ENCODE assay signal across 23 cellular contexts in the genomic region with DNA sequence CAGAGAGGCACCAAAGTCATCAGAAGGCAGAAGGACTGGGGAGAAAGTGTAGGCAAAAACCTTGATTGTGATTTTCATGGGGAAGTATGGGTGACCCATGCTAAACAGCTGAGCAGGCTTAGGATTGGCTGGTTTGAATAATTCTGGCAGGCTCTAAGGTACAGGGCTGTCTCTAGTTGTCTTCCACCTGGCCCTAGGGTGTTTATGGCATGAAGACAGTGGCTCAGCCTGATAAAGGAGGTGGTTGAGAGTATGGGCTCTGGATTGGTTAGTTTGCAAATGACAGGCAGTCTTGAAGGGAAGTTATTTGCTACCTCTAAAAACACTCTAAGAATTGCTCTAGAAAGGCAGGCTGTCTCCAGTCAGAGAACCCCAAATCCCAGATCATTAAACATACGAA.
"Had no signal": no experiment of that assay in that cellular context is flagged by ENCODE, and none has a peak within 500 bp of the region (broad histone marks: within the 10 kb centered on the region; RNA-seq: fewer than 3 reads in every experiment).

No MANE protein-coding gene starts in this region.

- H3K27ac ChIP-seq: left ventricle myocardium inferior, lower lobe of right lung, neural progenitor cell, pancreas, psoas muscle, spleen, tibial artery, upper lobe of left lung, uterus had no signal

- H3K27ac Mint-ChIP-seq: natural killer cell treated with Interleukin-12 subunit alpha and Interleukin-12 subunit beta and Interleukin-15 and Interleukin-18, amount 100 ng/mL, for 72 hours; neural progenitor cell; stimulated activated memory B cell treated with anti-CD40 and anti-IgM and Interleukin-4, amounts not matched to agents 10 μg/mL and 1 μg/mL and 100 μg/mL, for 72 hours; stimulated activated naive CD8-positive, alpha-beta T cell treated with anti-CD3 and anti-CD28 coated beads, Interleukin-15, Interleukin-2, amounts not matched to agents 100 ng/mL and 50 ng/mL, for 24 hours had no signal

- DNase-seq: dermis blood vessel endothelial cell; kidney; left cardiac atrium; left ventricle myocardium inferior; lower lobe of right lung; mesenchymal stem cell; midbrain; occipital lobe; pancreas; psoas muscle; retina; spleen; stimulated activated CD4-positive, alpha-beta T cell treated with anti-CD3 and anti-CD28 coated beads, Interleukin-15, amount 100 ng/mL, for 24 hours; stimulated activated CD4-positive, alpha-beta T cell treated with anti-CD3 and anti-CD28 coated beads, Interleukin-1b, Interleukin-23, amount 100 ng/mL, for 48 hours; stimulated activated CD4-positive, alpha-beta T cell treated with anti-CD3 and anti-CD28 coated beads, Interleukin-4, amount 100 ng/mL, for 24 hours; tibial artery; upper lobe of left lung; uterus had no signal

- H3K27me3 Mint-ChIP-seq: natural killer cell treated with Interleukin-12 subunit alpha and Interleukin-12 subunit beta and Interleukin-15 and Interleukin-18, amount 100 ng/mL, for 72 hours; stimulated activated naive CD8-positive, alpha-beta T cell treated with anti-CD3 and anti-CD28 coated beads, Interleukin-15, Interleukin-2, amounts not matched to agents 100 ng/mL and 50 ng/mL, for 24 hours had no signal

- H3K4me1 ChIP-seq: left ventricle myocardium inferior, lower lobe of right lung, neural progenitor cell, pancreas, psoas muscle, spleen, tibial artery, upper lobe of left lung, uterus had no signal

- H3K4me3 Mint-ChIP-seq: natural killer cell treated with Interleukin-12 subunit alpha and Interleukin-12 subunit beta and Interleukin-15 and Interleukin-18, amount 100 ng/mL, for 72 hours; neural progenitor cell; stimulated activated memory B cell treated with anti-CD40 and anti-IgM and Interleukin-4, amounts not matched to agents 10 μg/mL and 1 μg/mL and 100 μg/mL, for 72 hours; stimulated activated naive CD8-positive, alpha-beta T cell treated with anti-CD3 and anti-CD28 coated beads, Interleukin-15, Interleukin-2, amounts not matched to agents 100 ng/mL and 50 ng/mL, for 24 hours had no signal

- H3K4me1 Mint-ChIP-seq: stimulated activated memory B cell treated with anti-CD40 and anti-IgM and Interleukin-4, amounts not matched to agents 10 μg/mL and 1 μg/mL and 100 μg/mL, for 72 hours had no signal

- H3K27me3 ChIP-seq: neural progenitor cell, pancreas, spleen, tibial artery, upper lobe of left lung, uterus had no signal

- H3K9me3 Mint-ChIP-seq: natural killer cell treated with Interleukin-12 subunit alpha and Interleukin-12 subunit beta and Interleukin-15 and Interleukin-18, amount 100 ng/mL, for 72 hours had no signal

- ATAC-seq: lower lobe of right lung; natural killer cell treated with Interleukin-12 subunit alpha and Interleukin-12 subunit beta and Interleukin-15 and Interleukin-18, amount 100 ng/mL, for 72 hours; sciatic nerve; stimulated activated memory B cell treated with anti-CD40 and anti-IgM and Interleukin-4, amounts not matched to agents 10 μg/mL and 1 μg/mL and 100 μg/mL, for 72 hours had no signal

- H3K36me3 Mint-ChIP-seq: natural killer cell treated with Interleukin-12 subunit alpha and Interleukin-12 subunit beta and Interleukin-15 and Interleukin-18, amount 100 ng/mL, for 72 hours; neural progenitor cell; stimulated activated memory B cell treated with anti-CD40 and anti-IgM and Interleukin-4, amounts not matched to agents 10 μg/mL and 1 μg/mL and 100 μg/mL, for 72 hours had no signal
